Comparison of ENCODE assay signal across 1 cellular context in genomic region chr13:60155978-60156377, GRCh38.
TF ChIP-seq lines count a peak whose summit lies in the region.

No MANE protein-coding gene starts in this region.

TF ChIP-seq in GM12878, 131 proteins besides CTCF, POLR2A, EP300 and RAD21 (continued from another document):
- no peak for TF ChIP-seq ZBED1 (IDR thresholded peaks at IDR 0.05; ENCODE audit: borderline replicate concordance)
- no peak for TF ChIP-seq PKNOX1 (IDR thresholded peaks at IDR 0.05)
- TF ChIP-seq POLR2AphosphoS2 (IDR thresholded peaks at IDR 0.05; ENCODE audit: low read depth, low read length): no peak
- TF ChIP-seq SUPT20H (IDR thresholded peaks at IDR 0.05; ENCODE audit: borderline replicate concordance, control insufficient read depth, low read depth, low read length): no peak
- TF ChIP-seq BACH1 (IDR thresholded peaks at IDR 0.05; ENCODE audit: borderline replicate concordance): no peak
- no peak for TF ChIP-seq WRNIP1 (IDR thresholded peaks at IDR 0.05; ENCODE audit: borderline replicate concordance, low read depth, low read length)
- TF ChIP-seq ZBTB33 (IDR thresholded peaks at IDR 0.05): no peak
- TF ChIP-seq ZSCAN29 (IDR thresholded peaks at IDR 0.05): no peak
- TF ChIP-seq MXI1 (IDR thresholded peaks at IDR 0.05; ENCODE audit: low read depth, low read length): no peak
- no peak for TF ChIP-seq SIN3A (IDR thresholded peaks at IDR 0.05; ENCODE audit: low read depth, low read length)
TF ChIP-seq in GM12878: peak in this region for 0.
